19 cellular contexts compared by ENCODE assay signal in the genomic region with DNA sequence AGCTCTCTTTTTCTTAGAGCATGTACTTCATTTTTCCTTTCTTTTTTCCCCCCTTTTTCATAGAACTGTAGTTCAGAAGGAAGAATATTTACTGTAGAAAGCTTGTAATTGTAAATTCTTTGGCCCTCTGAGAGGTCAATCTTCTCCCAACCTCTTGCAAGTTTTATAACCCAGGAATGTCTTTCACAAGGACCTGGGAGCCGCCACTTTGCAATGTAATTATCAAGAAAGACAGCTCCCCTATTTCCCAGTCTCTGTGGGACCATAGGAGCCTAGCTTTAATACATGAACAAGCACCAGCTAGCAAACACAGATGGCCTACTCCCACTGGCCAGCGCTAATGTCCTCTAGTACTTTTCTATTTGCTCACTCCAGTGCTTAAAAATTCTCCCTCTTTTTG. TPM values are rescaled to one million over a fixed set of nuclear protein-coding genes. Genes with fewer than 3 reads are reported as not detected.
DNase-seq lines count a peak whose midpoint lies in the region; ATAC-seq and TF ChIP-seq lines count a peak whose summit lies in the region.
"Had no signal": no experiment of that assay in that cellular context is flagged by ENCODE, and none has a peak within 500 bp of the region (broad histone marks: within the 10 kb centered on the region; RNA-seq: fewer than 3 reads in every experiment).

No MANE protein-coding gene starts in this region.

- intact Hi-C loops in activated B cell treated with CpG ODN at 0.5 μM for 24 hours (cut with micrococcal nuclease), result no loop called here
- intact Hi-C loops in posterior cingulate gyrus (cut with DNase I), result no loop called here

- H2AFZ ChIP-seq in SK-N-SH (ENCODE audit: low read depth), result no peak overlapping the region

- no peaks in the 10 kb centered on the region for H3K27me3 Mint-ChIP-seq in activated B cell treated with CpG ODN at 0.5 μM for 24 hours
- no peaks in the 10 kb centered on the region for H3K27me3 Mint-ChIP-seq in memory B cell
- H3K27me3 Mint-ChIP-seq: CD4-positive, alpha-beta memory T cell had no signal

- TF ChIP-seq RAD21 in SK-N-SH (IDR thresholded peaks at IDR 0.05; ENCODE audit: low read length), result no peak

- no peaks in the 10 kb centered on the region for H3K9me3 ChIP-seq in SK-N-SH
- H3K9me3 ChIP-seq: BE2C had no signal

- no peaks in the 10 kb centered on the region for H3K36me3 ChIP-seq in SK-N-SH (replicated peaks in 1 of 2; ENCODE audit: control insufficient read depth in 1 of 2, insufficient read depth in 2 of 2, low read length in 1 of 2)
- H3K36me3 ChIP-seq: BE2C had no signal

- TF ChIP-seq CTCF in SK-N-SH (IDR thresholded peaks at IDR 0.05), result no peak
- no peak for TF ChIP-seq CTCF in activated B cell treated with CpG ODN at 0.5 μM for 24 hours (IDR thresholded peaks at IDR 0.05)

- H4K20me1 ChIP-seq in SK-N-SH (ENCODE audit: insufficient read depth), result no peaks in the 10 kb centered on the region

- no peak for DNase-seq in SK-N-SH
- DNase-seq in activated B cell treated with CpG ODN at 0.5 μM for 24 hours, result no peak
- no peak for DNase-seq in memory B cell (ENCODE audit: low spot score in 2 of 2)
- no peak for DNase-seq in cortex of kidney (lab: John Stamatoyannopoulos, UW)
- no peak for DNase-seq in posterior cingulate gyrus
- DNase-seq in SIG-M5 treated with dmso at 0.1 percent for 504 hours (lab: John Stamatoyannopoulos, UW; ENCODE audit: unreplicated experiment), result no peak
- DNase-seq: BE2C; CD4-positive, alpha-beta memory T cell; DMS153; KBM-7; NCI-H1105 treated with DMSO at 0.1 percent for 48 hours; NCI-H187; NCI-H226; NCI-H526 had no signal

- no peak overlapping the region for H3K4me2 ChIP-seq in SK-N-SH

- H3K9ac ChIP-seq in SK-N-SH, result no peak overlapping the region

- peaks cover 25% of the 10 kb centered on the region for H3F3A ChIP-seq in SK-N-SH (replicated peaks; ENCODE audit: insufficient read depth)

- H3K4me1 Mint-ChIP-seq in activated B cell treated with CpG ODN at 0.5 μM for 24 hours (peaks cover 61% of the 10 kb centered on the region), memory B cell (peaks cover 17% of the 10 kb centered on the region)

- TF ChIP-seq EP300 in SK-N-SH (IDR thresholded peaks at IDR 0.05; ENCODE audit: borderline replicate concordance in 1 of 2, low read depth in 1 of 2, low read length in 1 of 2), result no peak

- CTCF ChIA-PET in SK-N-SH (lab: Yijun Ruan, JAX), result interaction anchor here (0.8 to 1.4 kb wide), 3 partner anchors 10 to 87 kb away, joined by 3 to 4 read pairs (median 4); no protein-coding TSS in a partner anchor
- CTCF ChIA-PET in activated B cell treated with CpG ODN at 0.5 μM for 24 hours (lab: Charles Lee), result interaction anchor here (0.8 to 1.8 kb wide), 2 partner anchors 87 to 324 kb away, joined by 3 to 11 read pairs; no protein-coding TSS in a partner anchor

- peaks cover 0 to 16% of the 10 kb centered on the region in 2 experiments; a peak in 2 of 4 replicates for H3K4me1 ChIP-seq in SK-N-SH (ENCODE audit: control insufficient read depth in 1 of 2, insufficient read depth in 2 of 2, low read depth in 1 of 2, low read length in 1 of 2)
- H3K4me1 ChIP-seq: BE2C had no signal

- H3K9me3 Mint-ChIP-seq in activated B cell treated with CpG ODN at 0.5 μM for 24 hours (peaks cover 2% of the 10 kb centered on the region), memory B cell (no peaks in the 10 kb centered on the region)

- H3K36me3 Mint-ChIP-seq in activated B cell treated with CpG ODN at 0.5 μM for 24 hours (ENCODE audit: low read depth) (no peaks in the 10 kb centered on the region), memory B cell (no peaks in the 10 kb centered on the region)
- H3K36me3 Mint-ChIP-seq: CD4-positive, alpha-beta memory T cell had no signal

- peak overlapping the region; percentile 91 for H3K27ac Mint-ChIP-seq in activated B cell treated with CpG ODN at 0.5 μM for 24 hours
- peak overlapping the region; percentile 95 for H3K27ac Mint-ChIP-seq in memory B cell

- WGBS in SK-N-SH (ENCODE audit: low lambda C conversion rate), result 91% methylated on average over 2 of the region's 2 CpGs

- no peak overlapping the region for H3K4me3 Mint-ChIP-seq in activated B cell treated with CpG ODN at 0.5 μM for 24 hours
- H3K4me3 Mint-ChIP-seq in memory B cell, result no peak overlapping the region
- H3K4me3 Mint-ChIP-seq: CD4-positive, alpha-beta memory T cell had no signal

- ATAC-seq in SK-N-SH treated with all-trans-retinoic acid at 6 μM for 48 hours, result peak; percentile 43; the same call in 2 of the 3 replicates
- no peak for ATAC-seq in activated B cell treated with CpG ODN at 0.5 μM for 24 hours (ENCODE audit: low read depth)
- ATAC-seq in memory B cell (ENCODE audit: low read depth), result no peak
- ATAC-seq in GM19455 (IDR thresholded peaks at IDR 0.05; ENCODE audit: unreplicated experiment), result no peak
- ATAC-seq: Panc1 had no signal

- no peaks in the 10 kb centered on the region for H3K9me2 ChIP-seq in SK-N-SH

- H3K4me3 ChIP-seq in SK-N-SH (ENCODE audit: low read depth in 2 of 2, low read length in 1 of 2), result no peak overlapping the region
- H3K4me3 ChIP-seq: GM12878 had no signal

- no peaks in the 10 kb centered on the region for H3K27me3 ChIP-seq in SK-N-SH (ENCODE audit: insufficient read depth)
- H3K27me3 ChIP-seq: BE2C had no signal

- no peak overlapping the region for H3K27ac ChIP-seq in SK-N-SH (ENCODE audit: low read depth in 2 of 2, low read length in 1 of 2)
- H3K27ac ChIP-seq: 22Rv1 had no signal

- POLR2A ChIA-PET in SK-N-SH (lab: Yijun Ruan, JAX), result no interaction called here
- POLR2A ChIA-PET in activated B cell treated with CpG ODN at 0.5 μM for 24 hours (lab: Charles Lee), result interaction anchor here (0.9 to 5.6 kb wide), 10 partner anchors 8 to 304 kb away, joined by 3 to 67 read pairs (median 4); partner anchors contain the start of gene NFKBIZ

- no peaks in the 10 kb centered on the region for H3K79me2 ChIP-seq in SK-N-SH (ENCODE audit: insufficient read depth)

TF ChIP-seq in SK-N-SH treated with all-trans-retinoic acid at 6 μM for 48 hours, 23 proteins besides CTCF, POLR2A, EP300 and RAD21 (continues in another document):
- no peak for TF ChIP-seq ZNF565 (CRISPR knock-in tag; conservative IDR thresholded peaks at IDR 0.05; ENCODE audit: low read depth)
- TF ChIP-seq CSRNP3 (CRISPR knock-in tag; IDR thresholded peaks at IDR 0.05), result no peak
- no peak for TF ChIP-seq ZFP3 (CRISPR knock-in tag; IDR thresholded peaks at IDR 0.05)

TF ChIP-seq in SK-N-SH, 30 proteins besides CTCF, POLR2A, EP300 and RAD21:
- TF ChIP-seq YY1 (IDR thresholded peaks at IDR 0.05; ENCODE audit: low read depth), result no peak
- TF ChIP-seq FOSL2 (IDR thresholded peaks at IDR 0.05; ENCODE audit: borderline replicate concordance, low read depth), result no peak

RNA-seq across cellular contexts. Expression of gene NFKBIZ, which starts 51.4 kb away (rescaled TPM):
- 59.9 and 70.9 TPM in 2 replicates for polyA plus RNA-seq in SK-N-SH (2012; rRNA removed)
- polyA plus RNA-seq in SK-N-SH (2012; cell fraction: cytosol; rRNA removed), result 28.0 and 28.4 TPM in 2 replicates
- polyA plus RNA-seq in SK-N-SH (2012; cell fraction: nucleus; rRNA removed), result 221 and 343 TPM in 2 replicates
- 391 and 421 TPM in 2 replicates for total RNA-seq in activated B cell treated with CpG ODN at 0.5 μM for 24 hours
